ENCODE assay signal across 8 cellular contexts in the genomic region with DNA sequence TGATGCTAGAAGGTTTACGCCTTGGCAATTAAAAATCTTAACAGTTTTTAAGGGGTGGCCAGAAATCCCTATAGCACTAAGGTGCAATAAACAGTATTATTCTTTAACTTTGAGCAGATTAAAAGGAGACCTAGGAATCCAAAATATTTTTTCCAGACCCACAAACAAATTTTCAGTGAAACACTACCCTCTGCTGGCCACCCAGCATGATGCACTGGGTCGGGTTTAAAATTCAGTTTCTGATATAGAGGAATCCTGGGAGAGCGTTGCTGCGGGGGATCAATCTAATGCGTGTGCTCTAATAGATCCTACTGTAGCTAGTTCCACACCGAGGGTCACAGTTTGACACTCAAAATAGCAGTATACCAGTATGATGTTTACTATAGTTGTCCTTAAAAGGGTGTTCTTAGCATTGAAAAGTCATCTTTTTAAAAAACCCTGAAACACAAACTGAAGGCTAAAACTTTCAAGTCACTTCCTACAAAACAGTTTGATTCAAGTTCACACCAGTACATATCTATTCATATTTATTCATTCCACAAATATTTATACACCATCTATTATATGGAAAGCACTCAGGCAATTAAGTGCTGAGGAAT. TPM values are rescaled to one million over a fixed set of nuclear protein-coding genes. Genes with fewer than 3 reads are reported as not detected.
DNase-seq lines count a peak whose midpoint lies in the region; ATAC-seq lines count a peak whose summit lies in the region.

No MANE protein-coding gene starts in this region.

- H2BK15ac ChIP-seq in neuronal stem cell (ENCODE audit: low read length), result no peak overlapping the region

- H3K9ac ChIP-seq in neuronal stem cell (ENCODE audit: low read depth, low read length, poor library complexity), result no peak overlapping the region

- H3K4me3 ChIP-seq in neuronal stem cell (ENCODE audit: low read length in 2 of 2), result no peak overlapping the region

- peaks cover 0 to 2% of the 10 kb centered on the region in 2 donors for H3K4me1 ChIP-seq in neuronal stem cell (ENCODE audit: control insufficient read depth in 2 of 2, insufficient read depth in 1 of 2, low read depth in 1 of 2, low read length in 2 of 2)

- no peak overlapping the region for H3K4ac ChIP-seq in neuronal stem cell (ENCODE audit: low read length)

- no peak overlapping the region for H3K4me3 Mint-ChIP-seq in activated CD8-positive, alpha-beta memory T cell treated with anti-CD3 and anti-CD28 coated beads, Interleukin-2, amount 10 ng/mL, durations not matched to agents 7 days and 5 days

- no peak overlapping the region for H4K91ac ChIP-seq in neuronal stem cell (ENCODE audit: low read depth, low read length, poor library complexity)

- H3K27me3 Mint-ChIP-seq in activated CD8-positive, alpha-beta memory T cell treated with anti-CD3 and anti-CD28 coated beads, Interleukin-2, amount 10 ng/mL, durations not matched to agents 7 days and 5 days, result no peaks in the 10 kb centered on the region

- H3K27ac ChIP-seq in neuronal stem cell (replicated peaks; ENCODE audit: low read length), result no peak overlapping the region

- no peaks in the 10 kb centered on the region for H3K79me1 ChIP-seq in neuronal stem cell (ENCODE audit: low read depth, low read length)

- H3K27me3 ChIP-seq in neuronal stem cell (ENCODE audit: control insufficient read depth in 3 of 3, insufficient read depth in 3 of 3, low read depth in 1 of 3, low read length in 3 of 3), result no peaks in the 10 kb centered on the region

- peak; percentile 44 for ATAC-seq in HG02798 (IDR thresholded peaks at IDR 0.05; ENCODE audit: poor library complexity, unreplicated experiment)
- no peak for ATAC-seq in activated CD8-positive, alpha-beta memory T cell treated with anti-CD3 and anti-CD28 coated beads, Interleukin-2, amount 10 ng/mL, durations not matched to agents 7 days and 5 days
- ATAC-seq in HG03097 (IDR thresholded peaks at IDR 0.05; ENCODE audit: low FRiP score, unreplicated experiment), result no peak

- no peak overlapping the region for H2BK12ac ChIP-seq in neuronal stem cell (ENCODE audit: low read length)

- no peak overlapping the region for H2AK5ac ChIP-seq in neuronal stem cell (ENCODE audit: low read depth, low read length)

- no peak overlapping the region for H3K14ac ChIP-seq in neuronal stem cell (ENCODE audit: low read length)

- CTCF ChIA-PET in activated CD8-positive, alpha-beta memory T cell treated with anti-CD3 and anti-CD28 coated beads, Interleukin-2, amount 10 ng/mL, durations not matched to agents 7 days and 5 days (lab: Charles Lee), result interaction anchor here (1.0 to 5.6 kb wide), 5 partner anchors 11 to 808 kb away, joined by 3 to 50 read pairs (median 3); a partner anchor contains a TSS

- no peak overlapping the region for H2BK120ac ChIP-seq in neuronal stem cell (ENCODE audit: low read depth, low read length)

- no peak overlapping the region for H3K4me2 ChIP-seq in neuronal stem cell (ENCODE audit: insufficient read depth, low read length, poor library complexity, severe bottlenecking)

- peaks cover 3% of the 10 kb centered on the region for H3K4me1 Mint-ChIP-seq in activated CD8-positive, alpha-beta memory T cell treated with anti-CD3 and anti-CD28 coated beads, Interleukin-2, amount 10 ng/mL, durations not matched to agents 7 days and 5 days

- H4K8ac ChIP-seq in neuronal stem cell (ENCODE audit: low read depth, low read length), result no peak overlapping the region

- no peak overlapping the region for H3K18ac ChIP-seq in neuronal stem cell (ENCODE audit: low read length)

- peaks cover 6 to 54% of the 10 kb centered on the region in 2 donors for H3K36me3 ChIP-seq in neuronal stem cell (replicated peaks in 1 of 2; ENCODE audit: control insufficient read depth in 2 of 2, insufficient read depth in 2 of 2, low read length in 2 of 2)

- no CpG with 5 or more reads among the region's 6 CpGs for WGBS in neuronal stem cell (ENCODE audit: extremely low coverage in 2 of 2, insufficient read length in 2 of 2, insufficient replicate concordance in 1 of 2), 2 donors

- H3K9me3 ChIP-seq in neuronal stem cell (replicated peaks in 1 of 2; ENCODE audit: control insufficient read depth in 2 of 2, insufficient read depth in 1 of 2, low read depth in 1 of 2, low read length in 2 of 2), result no peaks in the 10 kb centered on the region

- no peak overlapping the region for H3K27ac Mint-ChIP-seq in activated CD8-positive, alpha-beta memory T cell treated with anti-CD3 and anti-CD28 coated beads, Interleukin-2, amount 10 ng/mL, durations not matched to agents 7 days and 5 days

- no peak overlapping the region for H3K23ac ChIP-seq in neuronal stem cell (ENCODE audit: low read depth, low read length, poor library complexity)

- H3K36me3 Mint-ChIP-seq in activated CD8-positive, alpha-beta memory T cell treated with anti-CD3 and anti-CD28 coated beads, Interleukin-2, amount 10 ng/mL, durations not matched to agents 7 days and 5 days, result peaks cover 13% of the 10 kb centered on the region

- H2AFZ ChIP-seq in neuronal stem cell (ENCODE audit: low read length), result no peak overlapping the region

- H3K9me3 Mint-ChIP-seq in activated CD8-positive, alpha-beta memory T cell treated with anti-CD3 and anti-CD28 coated beads, Interleukin-2, amount 10 ng/mL, durations not matched to agents 7 days and 5 days (ENCODE audit: low read depth), result no peaks in the 10 kb centered on the region

- H2BK5ac ChIP-seq in neuronal stem cell (ENCODE audit: low read length), result no peak overlapping the region

- DNase-seq in NOMO-1 (lab: John Stamatoyannopoulos, UW; ENCODE audit: unreplicated experiment in 2 of 2) (peak; percentile 10 to 18), NOMO-1 treated with dmso at 0.1 percent for 144 hours (lab: John Stamatoyannopoulos, UW; ENCODE audit: unreplicated experiment) (no peak), NCI-H460 (ENCODE audit: extremely low read depth, low read depth) (peak; percentile 28), fibroblast of the conjunctiva (ENCODE audit: low read depth) (peak; percentile 36), neuronal stem cell (ENCODE audit: low spot score) (peak; percentile 48)
- DNase-seq in activated CD8-positive, alpha-beta memory T cell treated with anti-CD3 and anti-CD28 coated beads, Interleukin-2, amount 10 ng/mL, durations not matched to agents 7 days and 5 days, result peak; percentile 49

RNA-seq across cellular contexts. Expression of a gene that starts 10.2 kb away (rescaled TPM):
- total RNA-seq in NCI-H460 (2014; rRNA removed; shearing (Covaris generic)), result 6.5 and 7.2 TPM in 2 replicates
- 3.4 and 5.8 TPM in 2 replicates for polyA plus RNA-seq in NCI-H460 (2014; cell fraction: nucleus; rRNA removed)
- 1 to 10 TPM; 4.6 to 4.7 TPM for total RNA-seq in activated CD8-positive, alpha-beta memory T cell treated with anti-CD3 and anti-CD28 coated beads, Interleukin-2, amount 10 ng/mL, durations not matched to agents 7 days and 5 days
- polyA plus RNA-seq in neuronal stem cell (2013, experiment 1 of 2), result 17.1 TPM
- 19.2 TPM for polyA plus RNA-seq in neuronal stem cell (2013, experiment 2 of 2)

RNA-seq across cellular contexts. Expression of a gene that starts 12.0 kb away (rescaled TPM):
- total RNA-seq in NCI-H460 (2014; rRNA removed; shearing (Covaris generic)), result 5.5 and 6.7 TPM in 2 replicates
- 6.4 and 8.7 TPM in 2 replicates for polyA plus RNA-seq in NCI-H460 (2014; cell fraction: nucleus; rRNA removed)
- 10 to 100 TPM; 22.0 to 34.7 TPM for total RNA-seq in activated CD8-positive, alpha-beta memory T cell treated with anti-CD3 and anti-CD28 coated beads, Interleukin-2, amount 10 ng/mL, durations not matched to agents 7 days and 5 days
- 5.1 TPM for polyA plus RNA-seq in neuronal stem cell (2013, experiment 1 of 2)
- polyA plus RNA-seq in neuronal stem cell (2013, experiment 2 of 2), result 5.7 TPM
